Comparison of ENCODE assay signal across 13 cellular contexts in genomic region chr10:72306215-72306760, GRCh38. TPM values are rescaled to one million over a fixed set of nuclear protein-coding genes. Genes with fewer than 3 reads are reported as not detected.
DNase-seq lines count a peak whose midpoint lies in the region; ATAC-seq and TF ChIP-seq lines count a peak whose summit lies in the region.
"Had no signal": no experiment of that assay in that cellular context is flagged by ENCODE, and none has a peak within 500 bp of the region (broad histone marks: within the 10 kb centered on the region; RNA-seq: fewer than 3 reads in every experiment).

No MANE protein-coding gene starts in this region.

- H3K9me2 ChIP-seq in Karpas-422 (replicated peaks; ENCODE audit: insufficient read depth, low read length): no peaks in the 10 kb centered on the region

- H3K4me1 ChIP-seq in Karpas-422 (ENCODE audit: low read length) (peaks cover 7% of the 10 kb centered on the region; the same call in 1 of the 2 replicates), adrenal gland (replicated peaks in 1 of 2) (peaks cover 24 to 44% of the 10 kb centered on the region in 2 donors), spleen (peaks cover 36 to 85% (median 59%) of the 10 kb centered on the region in 6 donors)

- TF ChIP-seq CTCF in adrenal gland (IDR thresholded peaks at IDR 0.05) (no peak), spleen (IDR thresholded peaks at IDR 0.05 in 8 of 11, conservative IDR thresholded peaks at IDR 0.05 in 3 of 11) (no peak), WTC11 (IDR thresholded peaks at IDR 0.05) (no peak)

- no peak for ATAC-seq in activated T-cell treated with anti-CD3 and anti-CD28 coated beads, Interleukin-2, amount 50 U/mL, for 72 hours (replicated peaks in 1 of 2)
- no peak for ATAC-seq in WTC11

- WGBS in adrenal gland, 4 donors: 77 to 87% (median 79%) methylated on average over 4 to 5 of the region's 5 CpGs
- WGBS in spleen, 5 donors: 51 to 65% (median 59%) methylated on average over 5 of the region's 5 CpGs

- no peaks in the 10 kb centered on the region for H3K36me3 ChIP-seq in Karpas-422 (ENCODE audit: insufficient read depth, low read length)
- no peaks in the 10 kb centered on the region for H3K36me3 ChIP-seq in adrenal gland (replicated peaks in 1 of 2)
- no peaks in the 10 kb centered on the region for H3K36me3 ChIP-seq in spleen
- H3K36me3 ChIP-seq: sigmoid colon had no signal

- H2AFZ ChIP-seq in Karpas-422 (ENCODE audit: low read length): no peak overlapping the region; the same call in 1 of the 2 replicates

- no peak overlapping the region for H3K9ac ChIP-seq in Karpas-422 (ENCODE audit: low read length)

- no peaks in the 10 kb centered on the region for H4K20me1 ChIP-seq in Karpas-422 (ENCODE audit: insufficient read depth, low read depth, low read length)

- no peak overlapping the region for H3K4me2 ChIP-seq in Karpas-422 (ENCODE audit: low read depth, low read length, poor library complexity, severe bottlenecking)

- peak overlapping the region; percentile 62 to 69 for H3K4me3 Mint-ChIP-seq in activated T-cell treated with anti-CD3 and anti-CD28 coated beads, Interleukin-2, amount 50 U/mL, for 72 hours
- H3K4me3 Mint-ChIP-seq in WTC11: no peak overlapping the region
- H3K4me3 Mint-ChIP-seq: dendritic cell treated with granulocyte-macrophage colony-stimulating factor and Interleukin-4, amounts not matched to agents 40 ng/mL and 50 ng/mL, for 4 days; neural crest cell had no signal

- POLR2A ChIA-PET in WTC11 (lab: Charles Lee): interaction anchor here (1.4 kb wide), 1 partner anchor 29 kb away, joined by 4 read pairs; no protein-coding TSS in a partner anchor

- H3K4me3 ChIP-seq in Karpas-422 (ENCODE audit: low read length) (no peak overlapping the region), adrenal gland (no peak overlapping the region), spleen (no peak overlapping the region)
- H3K4me3 ChIP-seq: sigmoid colon had no signal

- CTCF ChIA-PET in WTC11 (lab: Charles Lee): interaction anchor here (0.5 to 1.1 kb wide), 4 partner anchors 9 to 84 kb away, joined by 3 to 4 read pairs (median 3); no protein-coding TSS in a partner anchor

- H3K27ac ChIP-seq in Karpas-422 (ENCODE audit: low read length) (no peak overlapping the region), adrenal gland (peak overlapping the region in 4 of 5 donors; percentile 27 to 78 (median 32)), spleen (peak overlapping the region; percentile 22 to 70 (median 56))
- H3K27ac ChIP-seq: sigmoid colon had no signal

- no peak for DNase-seq in activated T-cell treated with anti-CD3 and anti-CD28 coated beads, Interleukin-2, amount 50 U/mL, for 72 hours
- DNase-seq in activated T-cell treated with anti-CD3 and anti-CD28 coated beads, Interleukin-2, amount 50 U/mL, for 48 hours: no peak
- DNase-seq in Karpas-422 (peak; percentile 35), adrenal gland (no peak), spleen (peak; percentile 58), AG08395 (ENCODE audit: low spot score) (no peak), WTC11 (ENCODE audit: low spot score) (no peak), NCI-H2107 (lab: John Stamatoyannopoulos, UW) (no peak)
- DNase-seq: activated T-cell treated with anti-CD3 and anti-CD28 coated beads for 4 hours, hypothalamus, sigmoid colon had no signal

- TF ChIP-seq POLR2A in adrenal gland (IDR thresholded peaks at IDR 0.05) (no peak), spleen (IDR thresholded peaks at IDR 0.05) (no peak)

- H3K9me3 ChIP-seq in Karpas-422 (ENCODE audit: low read length): no peaks in the 10 kb centered on the region
- H3K9me3 ChIP-seq in adrenal gland (replicated peaks in 1 of 3): no peaks in the 10 kb centered on the region
- H3K9me3 ChIP-seq in spleen: no peaks in the 10 kb centered on the region
- H3K9me3 ChIP-seq: sigmoid colon had no signal

- no peaks in the 10 kb centered on the region for H3K27me3 ChIP-seq in Karpas-422 (ENCODE audit: low read length)
- no peaks in the 10 kb centered on the region for H3K27me3 ChIP-seq in adrenal gland
- H3K27me3 ChIP-seq in spleen (replicated peaks in 1 of 7): no peaks in the 10 kb centered on the region
- H3K27me3 ChIP-seq: sigmoid colon had no signal

- H3K4me1 Mint-ChIP-seq in activated T-cell treated with anti-CD3 and anti-CD28 coated beads, Interleukin-2, amount 50 U/mL, for 72 hours (ENCODE audit: low read depth): peaks cover 84% of the 10 kb centered on the region
- H3K4me1 Mint-ChIP-seq in WTC11: peaks cover 23% of the 10 kb centered on the region

- no peaks in the 10 kb centered on the region for H3K27me3 Mint-ChIP-seq in activated T-cell treated with anti-CD3 and anti-CD28 coated beads, Interleukin-2, amount 50 U/mL, for 72 hours (ENCODE audit: low read depth)
- no peaks in the 10 kb centered on the region; the same call in 1 of the 2 replicates for H3K27me3 Mint-ChIP-seq in WTC11 (ENCODE audit: low read depth)

- no peaks in the 10 kb centered on the region for H3K79me2 ChIP-seq in Karpas-422 (ENCODE audit: low read length)

- peaks cover 0 to 3% of the 10 kb centered on the region in 2 donors for H3K36me3 Mint-ChIP-seq in activated T-cell treated with anti-CD3 and anti-CD28 coated beads, Interleukin-2, amount 50 U/mL, for 72 hours (ENCODE audit: insufficient read depth in 2 of 2)
- peaks cover under 1% of the 10 kb centered on the region; the same call in 1 of the 2 replicates for H3K36me3 Mint-ChIP-seq in WTC11

- intact Hi-C loops in adrenal gland (cut with DNase I) (no loop called here), spleen (cut with DNase I; ENCODE audit: low total_unique reads) (no loop called here)

- H3K27ac Mint-ChIP-seq in activated T-cell treated with anti-CD3 and anti-CD28 coated beads, Interleukin-2, amount 50 U/mL, for 72 hours: peak overlapping the region; percentile 82
- no peak overlapping the region for H3K27ac Mint-ChIP-seq in WTC11
- H3K27ac Mint-ChIP-seq: dendritic cell treated with granulocyte-macrophage colony-stimulating factor and Interleukin-4, amounts not matched to agents 40 ng/mL and 50 ng/mL, for 4 days had no signal

- no peaks in the 10 kb centered on the region for H3K9me3 Mint-ChIP-seq in activated T-cell treated with anti-CD3 and anti-CD28 coated beads, Interleukin-2, amount 50 U/mL, for 72 hours
- peaks cover 4% of the 10 kb centered on the region for H3K9me3 Mint-ChIP-seq in WTC11
- H3K9me3 Mint-ChIP-seq: dendritic cell treated with granulocyte-macrophage colony-stimulating factor and Interleukin-4, amounts not matched to agents 40 ng/mL and 50 ng/mL, for 4 days; neural crest cell had no signal

TF ChIP-seq in WTC11, 78 proteins besides CTCF, POLR2A, EP300 and RAD21:
- no peak for TF ChIP-seq OVOL2 (CRISPR knock-in tag; IDR thresholded peaks at IDR 0.05; ENCODE audit: borderline replicate concordance)
- TF ChIP-seq TEAD4 (CRISPR knock-in tag; IDR thresholded peaks at IDR 0.05): no peak
- TF ChIP-seq NFE2L1 (CRISPR knock-in tag; IDR thresholded peaks at IDR 0.05): no peak
- TF ChIP-seq E2F4 (CRISPR knock-in tag; IDR thresholded peaks at IDR 0.05; ENCODE audit: borderline replicate concordance, low read depth): no peak

RNA-seq across cellular contexts. Expression of gene DDIT4, which starts 32.6 kb away (rescaled TPM):
- 1,000 to 10,000 TPM; 1,119 to 1,202 TPM for total RNA-seq in activated T-cell treated with anti-CD3 and anti-CD28 coated beads, Interleukin-2, amount 50 U/mL, for 72 hours
- total RNA-seq in Karpas-422 (2014; rRNA removed; shearing (Covaris generic); ENCODE audit: low replicate concordance): 331 and 583 TPM in 2 replicates
- total RNA-seq in adrenal gland: 100 to 1,000 TPM; 211 to 711 (median 386) TPM
- 100 to 1,000 TPM; 109 to 149 (median 123) TPM for polyA plus RNA-seq in adrenal gland
- total RNA-seq in spleen: 100 to 1,000 TPM; 103 to 308 (median 249) TPM
- 100 to 1,000 TPM in 2 of 3 donors, 10 to 100 TPM in 1; 99.3 to 247 (median 209) TPM for polyA plus RNA-seq in spleen
- 118 to 158 TPM (median 153 TPM) in 3 replicates for total RNA-seq in WTC11 (2021)

RNA-seq across cellular contexts. Expression of gene DNAJB12, which starts 48.4 kb away (rescaled TPM):
- 10 to 100 TPM; 24.1 to 25.2 TPM for total RNA-seq in activated T-cell treated with anti-CD3 and anti-CD28 coated beads, Interleukin-2, amount 50 U/mL, for 72 hours
- total RNA-seq in Karpas-422 (2014; rRNA removed; shearing (Covaris generic); ENCODE audit: low replicate concordance): 36.1 and 37.4 TPM in 2 replicates
- 10 to 100 TPM; 36.3 to 67.0 (median 49.3) TPM for total RNA-seq in adrenal gland
- polyA plus RNA-seq in adrenal gland: 10 to 100 TPM; 37.4 to 47.8 (median 37.9) TPM
- 10 to 100 TPM; 32.7 to 55.4 (median 41.6) TPM for total RNA-seq in spleen
- polyA plus RNA-seq in spleen: 10 to 100 TPM; 13.6 to 16.5 (median 14.3) TPM
- total RNA-seq in WTC11 (2021): 19.3 to 21.6 TPM (median 20.0 TPM) in 3 replicates

Comparison
In these comparisons a context has a peak if more than half of its experiments do, and no peak if none do; other contexts are left out.
1. DNase-seq: peak in Karpas-422 (single experiment) and spleen (single experiment); none in activated T-cell treated with anti-CD3 and anti-CD28 coated beads, Interleukin-2, amount 50 U/mL, for 72 hours (0 of 2), activated T-cell treated with anti-CD3 and anti-CD28 coated beads, Interleukin-2, amount 50 U/mL, for 48 hours (0 of 2), adrenal gland (0 of 7), AG08395 (single experiment), WTC11 (single experiment) and NCI-H2107 (single experiment).